14 cellular contexts compared by ENCODE assay signal in the genomic region with DNA sequence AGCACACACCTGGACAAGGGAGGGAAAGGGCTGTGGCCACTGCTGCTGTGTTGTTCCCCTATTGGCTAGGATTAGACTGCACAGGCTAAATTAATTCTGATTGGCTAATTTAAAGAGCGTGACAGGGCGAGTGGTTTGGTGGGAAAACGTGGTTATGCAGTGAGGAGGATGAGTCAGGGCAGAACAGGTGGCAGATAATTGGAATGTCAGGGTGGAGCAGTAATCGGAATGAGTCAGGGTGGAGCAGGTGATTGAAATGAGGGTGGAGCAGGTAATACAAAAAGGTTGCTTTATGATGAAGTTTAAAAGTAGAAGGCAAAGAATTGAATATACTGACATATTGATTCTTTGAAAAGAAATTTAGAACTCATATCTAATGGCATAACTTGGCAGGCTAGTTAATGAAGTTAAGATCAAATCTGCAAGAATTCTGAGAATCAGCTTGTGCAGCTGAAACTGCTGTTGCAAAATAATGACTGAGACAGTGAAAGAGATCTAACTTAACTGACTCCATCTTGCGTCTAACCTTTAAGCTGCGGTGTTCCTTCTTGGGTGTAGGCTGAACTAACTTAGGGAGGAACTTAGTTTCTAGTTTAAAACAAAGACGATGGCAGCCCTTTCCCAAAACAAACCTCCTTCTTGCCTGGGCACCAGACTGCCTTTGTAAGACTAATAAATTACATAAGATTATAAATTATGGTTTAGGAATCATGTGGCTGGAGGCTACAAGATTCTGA.
DNase-seq lines count a peak whose midpoint lies in the region; TF ChIP-seq lines count a peak whose summit lies in the region.
"Had no signal": no experiment of that assay in that cellular context is flagged by ENCODE, and none has a peak within 500 bp of the region (broad histone marks: within the 10 kb centered on the region; RNA-seq: fewer than 3 reads in every experiment).

No MANE protein-coding gene starts in this region.

- TF ChIP-seq CTCF in type B pancreatic cell (conservative IDR thresholded peaks at IDR 0.05): no peak
- TF ChIP-seq CTCF in testis (IDR thresholded peaks at IDR 0.05): no peak

- intact Hi-C loops in testis (cut with DNase I; ENCODE audit: low total_unique reads): no loop called here

- peak overlapping the region; percentile 64 for H3K27ac ChIP-seq in effector memory CD4-positive, alpha-beta T cell (ENCODE audit: insufficient read depth, low read length, poor library complexity, severe bottlenecking)
- no peak overlapping the region for H3K27ac ChIP-seq in testis
- H3K27ac ChIP-seq: gastroesophageal sphincter, thoracic aorta had no signal

- no peak for TF ChIP-seq POLR2A in testis (IDR thresholded peaks at IDR 0.05)

- H3K4me3 Mint-ChIP-seq in activated CD4-positive, alpha-beta T cell treated with anti-CD3 and anti-CD28 coated beads, Interleukin-2, amount 10 ng/mL, durations not matched to agents 7 days and 5 days: no peak overlapping the region
- H3K4me3 Mint-ChIP-seq in type B pancreatic cell: peak overlapping the region; percentile 1
- H3K4me3 Mint-ChIP-seq: activated naive CD4-positive, alpha-beta T cell treated with anti-CD3 and anti-CD28 coated beads, Interleukin-2, amount 50 U/mL, for 24 hours had no signal

- H3K36me3 ChIP-seq in effector memory CD4-positive, alpha-beta T cell (ENCODE audit: control insufficient read depth, insufficient read depth, low read length): no peaks in the 10 kb centered on the region
- no peaks in the 10 kb centered on the region for H3K36me3 ChIP-seq in testis (ENCODE audit: low read depth, missing control alignments)
- H3K36me3 ChIP-seq: gastroesophageal sphincter, thoracic aorta had no signal

- no peaks in the 10 kb centered on the region for H3K9me3 ChIP-seq in effector memory CD4-positive, alpha-beta T cell (ENCODE audit: control insufficient read depth, low read length)
- H3K9me3 ChIP-seq in testis: no peaks in the 10 kb centered on the region
- H3K9me3 ChIP-seq: gastroesophageal sphincter, thoracic aorta had no signal

- no peak overlapping the region for H3K4me3 ChIP-seq in effector memory CD4-positive, alpha-beta T cell (ENCODE audit: insufficient read depth, low read depth, low read length, poor library complexity, severe bottlenecking)
- H3K4me3 ChIP-seq in testis: no peak overlapping the region
- H3K4me3 ChIP-seq: gastroesophageal sphincter, thoracic aorta had no signal

- 49 to 56% methylated on average over 7 of the region's 7 CpGs for WGBS in testis, 2 donors

- no peak for DNase-seq in activated CD4-positive, alpha-beta T cell treated with anti-CD3 and anti-CD28 coated beads, Interleukin-2, amount 10 ng/mL, durations not matched to agents 7 days and 5 days
- no peak for DNase-seq in activated CD4-positive, alpha-beta T cell treated with anti-CD3 and anti-CD28 coated beads, Interleukin-2, amount 50 U/mL, for 4 hours
- DNase-seq in NCI-H748 (lab: John Stamatoyannopoulos, UW; ENCODE audit: unreplicated experiment) (peak; percentile 83), type B pancreatic cell (ENCODE audit: extremely low spot score, unreplicated experiment) (no peak), DMS 273 treated with DMSO at 0.1 percent for 48 hours (lab: John Stamatoyannopoulos, UW) (no peak), glomerular visceral epithelial cell (ENCODE audit: extremely low spot score) (no peak), testis (no peak)
- DNase-seq in effector memory CD4-positive, alpha-beta T cell: no peak
- DNase-seq: EL, NCI-H1417, NCI-H510A treated with DMSO at 0.1 percent for 48 hours had no signal

- CTCF ChIA-PET in activated CD4-positive, alpha-beta T cell treated with anti-CD3 and anti-CD28 coated beads, Interleukin-2, amount 10 ng/mL, durations not matched to agents 7 days and 5 days (lab: Charles Lee): no interaction called here

- no peaks in the 10 kb centered on the region for H3K9me3 Mint-ChIP-seq in activated CD4-positive, alpha-beta T cell treated with anti-CD3 and anti-CD28 coated beads, Interleukin-2, amount 10 ng/mL, durations not matched to agents 7 days and 5 days
- peaks cover 5% of the 10 kb centered on the region for H3K9me3 Mint-ChIP-seq in type B pancreatic cell
- H3K9me3 Mint-ChIP-seq: activated naive CD4-positive, alpha-beta T cell treated with anti-CD3 and anti-CD28 coated beads, Interleukin-2, amount 50 U/mL, for 24 hours had no signal

- H3K4me1 Mint-ChIP-seq in activated CD4-positive, alpha-beta T cell treated with anti-CD3 and anti-CD28 coated beads, Interleukin-2, amount 10 ng/mL, durations not matched to agents 7 days and 5 days: peaks cover 40% of the 10 kb centered on the region
- H3K4me1 Mint-ChIP-seq in type B pancreatic cell (ENCODE audit: unreplicated experiment): peaks cover 12% of the 10 kb centered on the region

- H3K4me1 ChIP-seq in effector memory CD4-positive, alpha-beta T cell (ENCODE audit: control insufficient read depth, insufficient read depth, low read length, poor library complexity, severe bottlenecking): peaks cover 34% of the 10 kb centered on the region
- no peaks in the 10 kb centered on the region for H3K4me1 ChIP-seq in testis
- H3K4me1 ChIP-seq: gastroesophageal sphincter had no signal

- no peaks in the 10 kb centered on the region for H3K27me3 Mint-ChIP-seq in activated CD4-positive, alpha-beta T cell treated with anti-CD3 and anti-CD28 coated beads, Interleukin-2, amount 10 ng/mL, durations not matched to agents 7 days and 5 days
- peaks cover 11% of the 10 kb centered on the region for H3K27me3 Mint-ChIP-seq in type B pancreatic cell
- H3K27me3 Mint-ChIP-seq: activated naive CD4-positive, alpha-beta T cell treated with anti-CD3 and anti-CD28 coated beads, Interleukin-2, amount 50 U/mL, for 24 hours had no signal

- H3K27me3 ChIP-seq in effector memory CD4-positive, alpha-beta T cell (replicated peaks; ENCODE audit: control insufficient read depth, insufficient read depth, low read length, poor library complexity, severe bottlenecking): no peaks in the 10 kb centered on the region
- H3K27me3 ChIP-seq in testis: no peaks in the 10 kb centered on the region

- peaks cover 2% of the 10 kb centered on the region for H3K36me3 Mint-ChIP-seq in activated CD4-positive, alpha-beta T cell treated with anti-CD3 and anti-CD28 coated beads, Interleukin-2, amount 10 ng/mL, durations not matched to agents 7 days and 5 days (ENCODE audit: low read depth)
- no peaks in the 10 kb centered on the region for H3K36me3 Mint-ChIP-seq in type B pancreatic cell
- H3K36me3 Mint-ChIP-seq: activated naive CD4-positive, alpha-beta T cell treated with anti-CD3 and anti-CD28 coated beads, Interleukin-2, amount 50 U/mL, for 24 hours had no signal

- peak overlapping the region; percentile 26 for H3K27ac Mint-ChIP-seq in activated CD4-positive, alpha-beta T cell treated with anti-CD3 and anti-CD28 coated beads, Interleukin-2, amount 10 ng/mL, durations not matched to agents 7 days and 5 days
- H3K27ac Mint-ChIP-seq in type B pancreatic cell: peak overlapping the region; percentile 73
- H3K27ac Mint-ChIP-seq: activated naive CD4-positive, alpha-beta T cell treated with anti-CD3 and anti-CD28 coated beads, Interleukin-2, amount 50 U/mL, for 24 hours had no signal

- POLR2A ChIA-PET in activated CD4-positive, alpha-beta T cell treated with anti-CD3 and anti-CD28 coated beads, Interleukin-2, amount 10 ng/mL, durations not matched to agents 7 days and 5 days (lab: Charles Lee): no interaction called here
